1 cellular context compared by ENCODE assay signal in genomic region chr7:76047305-76047810, GRCh38.
TF ChIP-seq lines count a peak whose summit lies in the region.

No MANE protein-coding gene starts in this region.

TF ChIP-seq in K562, 482 proteins besides CTCF, POLR2A, EP300 and RAD21 (continued from another document):
- TF ChIP-seq MLLT1 (IDR thresholded peaks at IDR 0.05) (peak; percentile 24 to 62; a peak in 1 of 4 replicates), SREBF2 (CRISPR knock-in tag; IDR thresholded peaks at IDR 0.05) (peak; percentile 89; the same call in 1 of the 2 replicates), TCF3 (CRISPR knock-in tag; IDR thresholded peaks at IDR 0.05) (peak; percentile 7; the same call in 1 of the 2 replicates), NONO (IDR thresholded peaks at IDR 0.05; ENCODE audit: low read depth in 2 of 2, low read length in 1 of 2) (no peak), SNIP1 (IDR thresholded peaks at IDR 0.05; ENCODE audit: low read depth) (no peak), HDAC8 (tag; IDR thresholded peaks at IDR 0.05) (no peak), ZFPM2 (CRISPR knock-in tag; IDR thresholded peaks at IDR 0.05) (peak; percentile 21; the same call in 1 of the 2 replicates), THRAP3 (IDR thresholded peaks at IDR 0.05; ENCODE audit: borderline replicate concordance) (0 out of 2 replicates have a peak, but pooled peaks have one; percentile 10), MAZ (CRISPR knock-in tag; conservative IDR thresholded peaks at IDR 0.05 in 1 of 2, IDR thresholded peaks at IDR 0.05 in 1 of 2) (no peak), MIER1 (IDR thresholded peaks at IDR 0.05; ENCODE audit: low read depth) (peak; percentile 47; the same call in 1 of the 2 replicates), ELF4 (CRISPR knock-in tag; IDR thresholded peaks at IDR 0.05) (no peak), SAFB (IDR thresholded peaks at IDR 0.05; ENCODE audit: borderline replicate concordance, low read depth, low read length) (no peak), RBM25 (IDR thresholded peaks at IDR 0.05; ENCODE audit: low read depth, low read length, severe bottlenecking) (no peak), JUN (IDR thresholded peaks at IDR 0.05; ENCODE audit: borderline replicate concordance, low read depth, low read length) (no peak), JUN (CRISPR knock-in tag; IDR thresholded peaks at IDR 0.05; ENCODE audit: borderline replicate concordance) (no peak)
- TF ChIP-seq, protein P1, sequence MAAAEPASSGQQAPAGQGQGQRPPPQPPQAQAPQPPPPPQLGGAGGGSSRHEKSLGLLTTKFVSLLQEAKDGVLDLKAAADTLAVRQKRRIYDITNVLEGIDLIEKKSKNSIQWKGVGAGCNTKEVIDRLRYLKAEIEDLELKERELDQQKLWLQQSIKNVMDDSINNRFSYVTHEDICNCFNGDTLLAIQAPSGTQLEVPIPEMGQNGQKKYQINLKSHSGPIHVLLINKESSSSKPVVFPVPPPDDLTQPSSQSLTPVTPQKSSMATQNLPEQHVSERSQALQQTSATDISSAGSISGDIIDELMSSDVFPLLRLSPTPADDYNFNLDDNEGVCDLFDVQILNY (CRISPR knock-in tag; IDR thresholded peaks at IDR 0.05) = peak; percentile 86; the same call in 1 of the 2 replicates
- TF ChIP-seq, protein P2, sequence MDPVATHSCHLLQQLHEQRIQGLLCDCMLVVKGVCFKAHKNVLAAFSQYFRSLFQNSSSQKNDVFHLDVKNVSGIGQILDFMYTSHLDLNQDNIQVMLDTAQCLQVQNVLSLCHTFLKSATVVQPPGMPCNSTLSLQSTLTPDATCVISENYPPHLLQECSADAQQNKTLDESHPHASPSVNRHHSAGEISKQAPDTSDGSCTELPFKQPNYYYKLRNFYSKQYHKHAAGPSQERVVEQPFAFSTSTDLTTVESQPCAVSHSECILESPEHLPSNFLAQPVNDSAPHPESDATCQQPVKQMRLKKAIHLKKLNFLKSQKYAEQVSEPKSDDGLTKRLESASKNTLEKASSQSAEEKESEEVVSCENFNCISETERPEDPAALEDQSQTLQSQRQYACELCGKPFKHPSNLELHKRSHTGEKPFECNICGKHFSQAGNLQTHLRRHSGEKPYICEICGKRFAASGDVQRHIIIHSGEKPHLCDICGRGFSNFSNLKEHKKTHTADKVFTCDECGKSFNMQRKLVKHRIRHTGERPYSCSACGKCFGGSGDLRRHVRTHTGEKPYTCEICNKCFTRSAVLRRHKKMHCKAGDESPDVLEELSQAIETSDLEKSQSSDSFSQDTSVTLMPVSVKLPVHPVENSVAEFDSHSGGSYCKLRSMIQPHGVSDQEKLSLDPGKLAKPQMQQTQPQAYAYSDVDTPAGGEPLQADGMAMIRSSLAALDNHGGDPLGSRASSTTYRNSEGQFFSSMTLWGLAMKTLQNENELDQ (CRISPR knock-in tag; IDR thresholded peaks at IDR 0.05; ENCODE audit: borderline replicate concordance) = no peak
- TF ChIP-seq, protein P3, sequence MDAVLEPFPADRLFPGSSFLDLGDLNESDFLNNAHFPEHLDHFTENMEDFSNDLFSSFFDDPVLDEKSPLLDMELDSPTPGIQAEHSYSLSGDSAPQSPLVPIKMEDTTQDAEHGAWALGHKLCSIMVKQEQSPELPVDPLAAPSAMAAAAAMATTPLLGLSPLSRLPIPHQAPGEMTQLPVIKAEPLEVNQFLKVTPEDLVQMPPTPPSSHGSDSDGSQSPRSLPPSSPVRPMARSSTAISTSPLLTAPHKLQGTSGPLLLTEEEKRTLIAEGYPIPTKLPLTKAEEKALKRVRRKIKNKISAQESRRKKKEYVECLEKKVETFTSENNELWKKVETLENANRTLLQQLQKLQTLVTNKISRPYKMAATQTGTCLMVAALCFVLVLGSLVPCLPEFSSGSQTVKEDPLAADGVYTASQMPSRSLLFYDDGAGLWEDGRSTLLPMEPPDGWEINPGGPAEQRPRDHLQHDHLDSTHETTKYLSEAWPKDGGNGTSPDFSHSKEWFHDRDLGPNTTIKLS (IDR thresholded peaks at IDR 0.05; ENCODE audit: borderline replicate concordance, low read depth) = no peak
